ENCODE assay signal across 21 cellular contexts in genomic region chr12:12558291-12558690, GRCh38. TPM values are rescaled to one million over a fixed set of nuclear protein-coding genes. Genes with fewer than 3 reads are reported as not detected.
DNase-seq lines count a peak whose midpoint lies in the region; ATAC-seq, FAIRE-seq and TF ChIP-seq lines count a peak whose summit lies in the region.
"Had no signal": no experiment of that assay in that cellular context is flagged by ENCODE, and none has a peak within 500 bp of the region (broad histone marks: within the 10 kb centered on the region; RNA-seq: fewer than 3 reads in every experiment).

No MANE protein-coding gene starts in this region.

- H3K27ac Mint-ChIP-seq in CD4-positive, alpha-beta memory T cell: peak overlapping the region in 6 of 7 donors; percentile 42 to 96 (median 81)
- H3K27ac Mint-ChIP-seq in GM23338 (peak overlapping the region; percentile 95), neural progenitor cell (no peak overlapping the region)
- H3K27ac Mint-ChIP-seq: activated naive CD4-positive, alpha-beta T cell treated with anti-CD3 and anti-CD28 coated beads for 36 hours; nephron; stimulated activated naive CD8-positive, alpha-beta T cell treated with anti-CD3 and anti-CD28 coated beads, Interleukin-15, Interleukin-2, amounts not matched to agents 100 ng/mL and 50 ng/mL, for 24 hours had no signal

- H3K9ac ChIP-seq in GM12878 (ENCODE audit: control insufficient read depth, insufficient read depth, low read length): no peak overlapping the region
- H3K9ac ChIP-seq in neural progenitor cell: no peak overlapping the region

- H2AFZ ChIP-seq in GM23338 (no peak overlapping the region), GM12878 (ENCODE audit: control insufficient read depth, low read depth, low read length) (no peak overlapping the region), neural progenitor cell (replicated peaks) (no peak overlapping the region)

- H3K4me1 ChIP-seq in CD4-positive, alpha-beta memory T cell (ENCODE audit: insufficient read depth, low read length): peaks cover 53% of the 10 kb centered on the region
- peaks cover 31% of the 10 kb centered on the region for H3K4me1 ChIP-seq in GM23338 (ENCODE audit: insufficient read depth)
- peaks cover 8% of the 10 kb centered on the region for H3K4me1 ChIP-seq in GM12878 (ENCODE audit: control insufficient read depth, insufficient read depth, low read length)
- H3K4me1 ChIP-seq in neural progenitor cell: peaks cover 25% of the 10 kb centered on the region

- BruUV-seq in GM12878 (replicated peaks; lab: Mats Ljungman, UMichigan): no TSS peak

- no peaks in the 10 kb centered on the region for H3K36me3 ChIP-seq in CD4-positive, alpha-beta memory T cell (ENCODE audit: insufficient read depth, low read length)
- H3K36me3 ChIP-seq in GM23338 (ENCODE audit: insufficient read depth) (no peaks in the 10 kb centered on the region), GM12878 (ENCODE audit: control insufficient read depth in 2 of 2, insufficient read depth in 2 of 2, low read length in 1 of 2) (no peaks in the 10 kb centered on the region; a peak in 2 of 4 replicates), neural progenitor cell (no peaks in the 10 kb centered on the region)
- H3K36me3 ChIP-seq: gastroesophageal sphincter had no signal

- no peaks in the 10 kb centered on the region for H3K27me3 ChIP-seq in CD4-positive, alpha-beta memory T cell (ENCODE audit: insufficient read depth, low read length)
- H3K27me3 ChIP-seq in GM23338 (ENCODE audit: insufficient read depth): no peaks in the 10 kb centered on the region
- H3K27me3 ChIP-seq in GM12878 (replicated peaks in 1 of 2; ENCODE audit: control insufficient read depth in 2 of 2, insufficient read depth in 2 of 2, low read length in 1 of 2): no peaks in the 10 kb centered on the region
- H3K27me3 ChIP-seq in neural progenitor cell: no peaks in the 10 kb centered on the region
- H3K27me3 ChIP-seq: esophagus squamous epithelium, gastroesophageal sphincter, tibial nerve had no signal

- in situ Hi-C loops in GM12878 (cut with MboI): loop anchor here (5.0 kb wide), 1 partner anchor 159 kb away; the partner anchor contains the start of gene CDKN1B

- H3K9me3 Mint-ChIP-seq in CD4-positive, alpha-beta memory T cell: peaks cover 0 to 2% (median 0%) of the 10 kb centered on the region in 8 donors
- H3K9me3 Mint-ChIP-seq in GM23338 (no peaks in the 10 kb centered on the region; the same call in 2 of the 3 replicates), neural progenitor cell (no peaks in the 10 kb centered on the region)
- H3K9me3 Mint-ChIP-seq: activated naive CD4-positive, alpha-beta T cell treated with anti-CD3 and anti-CD28 coated beads for 36 hours; nephron; stimulated activated naive CD8-positive, alpha-beta T cell treated with anti-CD3 and anti-CD28 coated beads, Interleukin-15, Interleukin-2, amounts not matched to agents 100 ng/mL and 50 ng/mL, for 24 hours had no signal

- peaks cover 5% of the 10 kb centered on the region for H3F3A ChIP-seq in GM23338 (replicated peaks; ENCODE audit: low read depth)
- H3F3A ChIP-seq in neural progenitor cell (ENCODE audit: low read depth): peaks cover 28% of the 10 kb centered on the region

- H3K4me3 Mint-ChIP-seq in CD4-positive, alpha-beta memory T cell: peak overlapping the region; percentile 27 to 95 (median 58)
- H3K4me3 Mint-ChIP-seq in GM23338: peak overlapping the region; percentile 87
- no peak overlapping the region for H3K4me3 Mint-ChIP-seq in neural progenitor cell
- H3K4me3 Mint-ChIP-seq: activated naive CD4-positive, alpha-beta T cell treated with anti-CD3 and anti-CD28 coated beads for 36 hours had no signal

- H3K9me2 ChIP-seq in GM23338 (ENCODE audit: insufficient read depth): no peaks in the 10 kb centered on the region

- TF ChIP-seq CTCF in GM23338 (conservative IDR thresholded peaks at IDR 0.05; ENCODE audit: low read depth in 2 of 2): no peak
- TF ChIP-seq CTCF in GM12878 (IDR thresholded peaks at IDR 0.05 in 2 of 3, conservative IDR thresholded peaks at IDR 0.05 in 1 of 3; ENCODE audit: control insufficient read depth in 2 of 3, extremely low read depth in 1 of 3, insufficient read depth in 1 of 3, low read depth in 3 of 3, low read length in 3 of 3): no peak
- no peak for TF ChIP-seq CTCF in neural progenitor cell (IDR thresholded peaks at IDR 0.05)

- TF ChIP-seq EP300 in GM12878 (IDR thresholded peaks at IDR 0.05; ENCODE audit: borderline replicate concordance in 1 of 2, control insufficient read depth in 1 of 2, low read depth in 2 of 2, low read length in 2 of 2): no peak

- H3K4me2 ChIP-seq in GM23338 (peak overlapping the region; percentile 85), GM12878 (ENCODE audit: control insufficient read depth, insufficient read depth) (peak overlapping the region; percentile 57; the same call in 1 of the 2 replicates), neural progenitor cell (peak overlapping the region; percentile 87)

- no peaks in the 10 kb centered on the region for H3K9me3 ChIP-seq in CD4-positive, alpha-beta memory T cell (ENCODE audit: control insufficient read depth in 1 of 2, low read length in 2 of 2)
- H3K9me3 ChIP-seq in GM12878 (replicated peaks; ENCODE audit: control insufficient read depth, insufficient read depth, low read length): no peaks in the 10 kb centered on the region
- H3K9me3 ChIP-seq in neural progenitor cell (ENCODE audit: low read depth): no peaks in the 10 kb centered on the region
- H3K9me3 ChIP-seq: esophagus squamous epithelium, gastroesophageal sphincter, tibial nerve had no signal

- no peak for FAIRE-seq in GM12878 (lab: Jason Lieb, UNC)

- TF ChIP-seq POLR2A in GM12878 (IDR thresholded peaks at IDR 0.05; ENCODE audit: low read depth, low read length): no peak

- no peak overlapping the region for H3K4me3 ChIP-seq in CD4-positive, alpha-beta memory T cell (ENCODE audit: low read length in 2 of 2)
- H3K4me3 ChIP-seq in GM23338: peak overlapping the region; percentile 6; the same call in 1 of the 2 replicates
- peak overlapping the region; percentile 97 for H3K4me3 ChIP-seq in GM12878
- H3K4me3 ChIP-seq in neural progenitor cell: no peak overlapping the region
- H3K4me3 ChIP-seq: esophagus squamous epithelium, gastroesophageal sphincter, tibial nerve had no signal

- 74% methylated on average over 4 of the region's 4 CpGs for WGBS in GM12878 (ENCODE audit: insufficient coverage, insufficient replicate concordance, low lambda C conversion rate, missing lambda C conversion rate)

- H3K4me1 Mint-ChIP-seq in CD4-positive, alpha-beta memory T cell: peaks cover 33 to 62% (median 48%) of the 10 kb centered on the region in 4 donors
- H3K4me1 Mint-ChIP-seq in GM23338: peaks cover 33% of the 10 kb centered on the region
- H3K4me1 Mint-ChIP-seq in neural progenitor cell: peaks cover 18% of the 10 kb centered on the region

- CTCF ChIA-PET in CD4-positive, alpha-beta memory T cell (lab: Charles Lee; ENCODE audit: partially characterized antibody): interaction anchor here (0.9 to 2.0 kb wide), 8 partner anchors 31 to 181 kb away, joined by 3 to 4 read pairs (median 3); no protein-coding TSS in a partner anchor
- CTCF ChIA-PET in GM12878 (lab: Yijun Ruan, JAX): interaction anchor here (0.9 to 2.6 kb wide), 6 partner anchors 14 to 181 kb away, joined by 3 to 16 read pairs (median 6); no protein-coding TSS in a partner anchor

- no peak for ATAC-seq in GM23338
- no peak; the same call in 2 of the 3 replicates for ATAC-seq in GM12878
- ATAC-seq in HG03439 (IDR thresholded peaks at IDR 0.05; ENCODE audit: unreplicated experiment): no peak
- ATAC-seq: gastroesophageal sphincter, Right ventricle myocardium inferior had no signal

- no peaks in the 10 kb centered on the region for H3K27me3 Mint-ChIP-seq in CD4-positive, alpha-beta memory T cell
- H3K27me3 Mint-ChIP-seq in GM23338 (ENCODE audit: insufficient read depth, low read depth, poor library complexity) (peaks cover 2% of the 10 kb centered on the region), neural progenitor cell (ENCODE audit: insufficient read depth, low read depth) (no peaks in the 10 kb centered on the region)
- H3K27me3 Mint-ChIP-seq: stimulated activated naive CD8-positive, alpha-beta T cell treated with anti-CD3 and anti-CD28 coated beads, Interleukin-15, Interleukin-2, amounts not matched to agents 100 ng/mL and 50 ng/mL, for 24 hours had no signal

- no peak for TF ChIP-seq RAD21 in GM12878 (IDR thresholded peaks at IDR 0.05; ENCODE audit: insufficient read depth, low read depth, low read length)

- H3K79me2 ChIP-seq in GM23338 (replicated peaks; ENCODE audit: insufficient read depth) (peaks cover 77% of the 10 kb centered on the region), GM12878 (ENCODE audit: control insufficient read depth, insufficient read depth, low read length) (peaks cover 80% of the 10 kb centered on the region), neural progenitor cell (ENCODE audit: low read depth) (peaks cover 82% of the 10 kb centered on the region)

- SMC1A ChIA-PET in GM12878 (lab: Charles Lee; ENCODE audit: uncharacterized antibody, unreplicated experiment): interaction anchor here (0.7 to 5.6 kb wide), 20 partner anchors 9 to 181 kb away, joined by 3 to 34 read pairs (median 4); no protein-coding TSS in a partner anchor

- RAD21 ChIA-PET in GM12878 (lab: Charles Lee; ENCODE audit: unreplicated experiment): interaction anchor here (0.7 to 4.2 kb wide), 17 partner anchors 9 to 200 kb away, joined by 3 to 24 read pairs (median 5); no protein-coding TSS in a partner anchor

- H4K20me1 ChIP-seq in GM23338 (replicated peaks; ENCODE audit: insufficient read depth): no peaks in the 10 kb centered on the region
- H4K20me1 ChIP-seq in GM12878 (ENCODE audit: control insufficient read depth, insufficient read depth): no peaks in the 10 kb centered on the region
- peaks cover 15% of the 10 kb centered on the region for H4K20me1 ChIP-seq in neural progenitor cell (ENCODE audit: low read depth)

- H3K27ac ChIP-seq in CD4-positive, alpha-beta memory T cell (ENCODE audit: low read depth, low read length): no peak overlapping the region
- H3K27ac ChIP-seq in GM23338 (ENCODE audit: low read depth) (peak overlapping the region; percentile 64), GM12878 (ENCODE audit: control insufficient read depth, insufficient read depth) (no peak overlapping the region), neural progenitor cell (no peak overlapping the region)
- H3K27ac ChIP-seq: gastroesophageal sphincter had no signal

- no peak for DNase-seq in CD4-positive, alpha-beta memory T cell
- no peak for DNase-seq in GM23338 (ENCODE audit: low spot score)
- DNase-seq in GM12878 (ENCODE audit: low read depth, low spot score): no peak
- no peak for DNase-seq in neural progenitor cell (ENCODE audit: low spot score)
- DNase-seq in head of caudate nucleus: no peak
- DNase-seq in activated CD8-positive, alpha-beta memory T cell treated with anti-CD3 and anti-CD28 coated beads, Interleukin-2, amount 50 U/mL, for 48 hours: no peak
- no peak for DNase-seq in DMS153 (lab: John Stamatoyannopoulos, UW)
- DNase-seq: activated naive CD4-positive, alpha-beta T cell treated with anti-CD3 and anti-CD28 coated beads for 36 hours; effector memory CD4-positive, alpha-beta T cell; esophagus squamous epithelium; midbrain; NCI-H146; NCI-H2171; NCI-H748 treated with DMSO at 0.1 percent for 48 hours; OCI-M1 had no signal

- intact Hi-C loops in CD4-positive, alpha-beta memory T cell (cut with micrococcal nuclease): no loop called here
- intact Hi-C loops in GM12878 (cut with micrococcal nuclease; ENCODE audit: unreplicated experiment): no loop called here
- intact Hi-C loops in head of caudate nucleus (cut with DNase I): no loop called here

- POLR2A ChIA-PET in CD4-positive, alpha-beta memory T cell (lab: Charles Lee; ENCODE audit: partially characterized antibody): interaction anchor here (0.6 to 4.5 kb wide), 12 partner anchors 11 to 201 kb away, joined by 3 to 75 read pairs (median 5); partner anchors contain the start of genes BORCS5 and CDKN1B
- POLR2A ChIA-PET in GM12878 (lab: Charles Lee): interaction anchor here (0.6 to 3.1 kb wide), 13 partner anchors 10 to 310 kb away, joined by 3 to 29 read pairs (median 3); no protein-coding TSS in a partner anchor

- H3K36me3 Mint-ChIP-seq in CD4-positive, alpha-beta memory T cell: peaks cover 14 to 21% of the 10 kb centered on the region in 2 donors
- H3K36me3 Mint-ChIP-seq in GM23338 (ENCODE audit: low read depth) (peaks cover 30% of the 10 kb centered on the region), neural progenitor cell (peaks cover 2% of the 10 kb centered on the region)

RNA-seq across cellular contexts. Expression of gene DUSP16, which starts 4.4 kb away (rescaled TPM):
- total RNA-seq in CD4-positive, alpha-beta memory T cell: 100 to 1,000 TPM; 122 to 125 TPM
- polyA plus RNA-seq in CD4-positive, alpha-beta memory T cell: 10 to 100 TPM; 16.8 to 22.8 TPM
- total RNA-seq in GM23338 (2014; rRNA removed; shearing (Covaris generic)): 52.8 and 59.4 TPM in 2 replicates
- polyA plus RNA-seq in GM23338 (2016; fragmentation: Nextera tagmentation; extraction: Ambion mirVana) (11.7 and 12.5 TPM in 2 replicates), GM12878 (2011; rRNA removed) (75.3 and 85.8 TPM in 2 replicates), GM12878 (2014; fragmentation: Illumina TruSeq; extraction: Trizol) (36.0 and 39.4 TPM in 2 replicates), GM12878 (2014; fragmentation: Nextera tagmentation; extraction: Ambion mirVana) (1 to 10 TPM; 3.9 to 5.0 TPM), GM12878 (2014; rRNA removed) (24.4 and 28.5 TPM in 2 replicates), GM12878 (2016; fragmentation: Nextera tagmentation; extraction: Ambion mirVana) (1 to 10 TPM; 8.5 to 9.7 TPM)
- total RNA-seq in GM12878 (2013; cell fraction: nucleolus; rRNA removed): 142 and 202 TPM in 2 replicates
- total RNA-seq in GM12878 (2014; rRNA removed) (25.1 and 27.3 TPM in 2 replicates), GM12878 (2014; rRNA removed; fragmentation: Illumina TruSeq; extraction: Trizol) (33.0 and 33.9 TPM in 2 replicates), GM12878 (2021) (41.6 and 44.2 TPM in 2 replicates), neural progenitor cell (ENCODE audit: low replicate concordance) (24.0 and 26.1 TPM in 2 replicates)
- 17.2 TPM for polyA plus RNA-seq in GM12878 (2011; ENCODE audit: low read depth)
- 42.0 and 85.2 TPM in 2 replicates for polyA plus RNA-seq in GM12878 (2011; cell fraction: cytosol; rRNA removed)
- 28.8 and 32.3 TPM in 2 replicates for polyA plus RNA-seq in GM12878 (2011; cell fraction: nucleus; rRNA removed)
- 21.7 and 33.5 TPM in 2 replicates for polyA plus RNA-seq in GM12878 (2012)
- polyA minus RNA-seq in GM12878 (2011; rRNA and poly(A)+ RNA removed): 89.2 and 103 TPM in 2 replicates
- polyA minus RNA-seq in GM12878 (2011; cell fraction: cytosol; rRNA and poly(A)+ RNA removed): 32.7 and 33.5 TPM in 2 replicates
- polyA minus RNA-seq in GM12878 (2011; cell fraction: nucleus; rRNA and poly(A)+ RNA removed): 24.2 and 25.1 TPM in 2 replicates

RNA-seq across cellular contexts. Expression of gene CREBL2, which starts 53.4 kb away (rescaled TPM):
- 10 to 100 TPM; 51.0 to 52.0 TPM for total RNA-seq in CD4-positive, alpha-beta memory T cell
- 100 to 1,000 TPM in 1 of 2 donors, 10 to 100 TPM in 1; 71.7 to 107 TPM for polyA plus RNA-seq in CD4-positive, alpha-beta memory T cell
- 20.5 and 21.6 TPM in 2 replicates for total RNA-seq in GM23338 (2014; rRNA removed; shearing (Covaris generic))
- polyA plus RNA-seq in GM23338 (2016; fragmentation: Nextera tagmentation; extraction: Ambion mirVana): 9.0 and 9.3 TPM in 2 replicates
- 17.2 and 18.1 TPM in 2 replicates for total RNA-seq in GM12878 (2013; cell fraction: nucleolus; rRNA removed)
- total RNA-seq in GM12878 (2014; rRNA removed): 17.7 and 23.0 TPM in 2 replicates
- 13.9 and 14.2 TPM in 2 replicates for total RNA-seq in GM12878 (2014; rRNA removed; fragmentation: Illumina TruSeq; extraction: Trizol)
- 11.4 and 11.9 TPM in 2 replicates for total RNA-seq in GM12878 (2021)
- 5.5 TPM for polyA plus RNA-seq in GM12878 (2011; ENCODE audit: low read depth)
- polyA plus RNA-seq in GM12878 (2011; rRNA removed): 19.1 and 28.4 TPM in 2 replicates
- polyA plus RNA-seq in GM12878 (2011; cell fraction: cytosol; rRNA removed): 10.0 and 11.6 TPM in 2 replicates
- polyA plus RNA-seq in GM12878 (2011; cell fraction: nucleus; rRNA removed): 5.3 and 6.3 TPM in 2 replicates
- polyA plus RNA-seq in GM12878 (2012): 7.0 and 11.6 TPM in 2 replicates
- polyA plus RNA-seq in GM12878 (2014; fragmentation: Illumina TruSeq; extraction: Trizol): 13.1 and 15.5 TPM in 2 replicates
- 1 to 10 TPM; 4.6 to 5.2 TPM for polyA plus RNA-seq in GM12878 (2014; fragmentation: Nextera tagmentation; extraction: Ambion mirVana)
- polyA plus RNA-seq in GM12878 (2014; rRNA removed): 10.1 and 10.7 TPM in 2 replicates
- polyA plus RNA-seq in GM12878 (2016; fragmentation: Nextera tagmentation; extraction: Ambion mirVana): 10 to 100 TPM; 14.9 to 15.6 TPM
- polyA minus RNA-seq in GM12878 (2011; rRNA and poly(A)+ RNA removed): 14.8 and 17.3 TPM in 2 replicates
- 4.9 and 6.1 TPM in 2 replicates for polyA minus RNA-seq in GM12878 (2011; cell fraction: cytosol; rRNA and poly(A)+ RNA removed)
- 6.2 and 9.1 TPM in 2 replicates for polyA minus RNA-seq in GM12878 (2011; cell fraction: nucleus; rRNA and poly(A)+ RNA removed)
- total RNA-seq in neural progenitor cell (ENCODE audit: low replicate concordance): 27.9 and 31.4 TPM in 2 replicates

Comparison
In these comparisons a context has a peak if more than half of its experiments do, and no peak if none do; other contexts are left out.
1. H3K4me3 ChIP-seq: peak in GM23338 (single experiment) and GM12878 (single experiment); none in CD4-positive, alpha-beta memory T cell (0 of 2) and neural progenitor cell (single experiment).
2. Peak in every context shown above with its lines, with median percentiles within 50 percentile points of each other: H3K4me2 ChIP-seq.